24 cellular contexts compared by ENCODE assay signal in genomic region chr1:219806642-219807041, GRCh38.
"Had no signal": no experiment of that assay in that cellular context is flagged by ENCODE, and none has a peak within 500 bp of the region (broad histone marks: within the 10 kb centered on the region; RNA-seq: fewer than 3 reads in every experiment).

No MANE protein-coding gene starts in this region.

- DNase-seq: activated CD4-positive, alpha-beta T cell treated with anti-CD3 and anti-CD28 coated beads, Interleukin-2, amount 50 U/mL, for 1 hour; activated CD4-positive, CD25-positive, alpha-beta regulatory T cell treated with anti-CD3 and anti-CD28 coated beads, Interleukin-2, amount 50 U/mL, for 72 hours; activated CD8-positive, alpha-beta memory T cell treated with anti-CD3 and anti-CD28 coated beads for 24 hours; activated CD8-positive, alpha-beta memory T cell treated with anti-CD3 and anti-CD28 coated beads, Interleukin-2, amount 50 U/mL, for 48 hours; activated effector memory CD4-positive, alpha-beta T cell treated with anti-CD3 and anti-CD28 coated beads, Interleukin-2, amount 50 U/mL, for 16 hours; activated naive CD4-positive, alpha-beta T cell treated with anti-CD3 and anti-CD28 coated beads, Interleukin-2, amount 50 U/mL, for 16 hours; activated T-cell treated with anti-CD3 and anti-CD28 coated beads, Interleukin-2, amount 50 U/mL, for 72 hours; dermis blood vessel endothelial cell; effector memory CD4-positive, alpha-beta T cell; foreskin keratinocyte; hippocampal formation; left cardiac atrium; mesenchymal stem cell; natural killer cell; stimulated activated CD4-positive, alpha-beta T cell treated with anti-CD3 and anti-CD28 coated beads, Interleukin-4, amount 100 ng/mL, for 24 hours; T1000; upper lobe of right lung had no signal

- H3K9me3 ChIP-seq: ascending aorta, esophagus muscularis mucosa, thoracic aorta, upper lobe of right lung had no signal

- H3K4me3 ChIP-seq: ascending aorta, cardiac muscle cell, esophagus muscularis mucosa, thoracic aorta, upper lobe of right lung had no signal

- H3K36me3 ChIP-seq: ascending aorta, cardiac muscle cell, esophagus muscularis mucosa, thoracic aorta, upper lobe of right lung had no signal

- ATAC-seq: activated T-cell treated with anti-CD3 and anti-CD28 coated beads, Interleukin-2, amount 50 U/mL, for 72 hours; foreskin keratinocyte; left cardiac atrium; natural killer cell; sciatic nerve; stimulated activated effector memory CD8-positive, alpha-beta T cell treated with anti-CD3 and anti-CD28 coated beads, Interleukin-12 subunit alpha, Interleukin-12 subunit beta, amount 100 ng/mL, for 72 hours; upper lobe of right lung had no signal

- H3K4me1 Mint-ChIP-seq: natural killer cell; stimulated activated effector memory CD8-positive, alpha-beta T cell treated with anti-CD3 and anti-CD28 coated beads, Interleukin-12 subunit alpha, Interleukin-12 subunit beta, amount 100 ng/mL, for 72 hours had no signal

- H3K36me3 Mint-ChIP-seq: natural killer cell; stimulated activated effector memory CD8-positive, alpha-beta T cell treated with anti-CD3 and anti-CD28 coated beads, Interleukin-12 subunit alpha, Interleukin-12 subunit beta, amount 100 ng/mL, for 72 hours had no signal

- H3K4me1 ChIP-seq: ascending aorta, esophagus muscularis mucosa, foreskin keratinocyte, parathyroid adenoma, upper lobe of right lung had no signal

- H3K9me3 Mint-ChIP-seq: activated T-cell treated with anti-CD3 and anti-CD28 coated beads, Interleukin-2, amount 50 U/mL, for 72 hours; natural killer cell; stimulated activated effector memory CD8-positive, alpha-beta T cell treated with anti-CD3 and anti-CD28 coated beads, Interleukin-12 subunit alpha, Interleukin-12 subunit beta, amount 100 ng/mL, for 72 hours had no signal

- H3K27ac Mint-ChIP-seq: activated T-cell treated with anti-CD3 and anti-CD28 coated beads, Interleukin-2, amount 50 U/mL, for 72 hours; natural killer cell; stimulated activated effector memory CD8-positive, alpha-beta T cell treated with anti-CD3 and anti-CD28 coated beads, Interleukin-12 subunit alpha, Interleukin-12 subunit beta, amount 100 ng/mL, for 72 hours had no signal

- H3K79me2 ChIP-seq: parathyroid adenoma had no signal

- H3K27me3 ChIP-seq: ascending aorta, cardiac muscle cell had no signal

- H3K4me3 Mint-ChIP-seq: activated T-cell treated with anti-CD3 and anti-CD28 coated beads, Interleukin-2, amount 50 U/mL, for 72 hours; natural killer cell; stimulated activated effector memory CD8-positive, alpha-beta T cell treated with anti-CD3 and anti-CD28 coated beads, Interleukin-12 subunit alpha, Interleukin-12 subunit beta, amount 100 ng/mL, for 72 hours had no signal

- H3K9ac ChIP-seq: parathyroid adenoma had no signal

- H2AFZ ChIP-seq: parathyroid adenoma had no signal

- H3K27ac ChIP-seq: ascending aorta, cardiac muscle cell, esophagus muscularis mucosa, foreskin keratinocyte, parathyroid adenoma, thoracic aorta, upper lobe of right lung had no signal
